In the genomic region with DNA sequence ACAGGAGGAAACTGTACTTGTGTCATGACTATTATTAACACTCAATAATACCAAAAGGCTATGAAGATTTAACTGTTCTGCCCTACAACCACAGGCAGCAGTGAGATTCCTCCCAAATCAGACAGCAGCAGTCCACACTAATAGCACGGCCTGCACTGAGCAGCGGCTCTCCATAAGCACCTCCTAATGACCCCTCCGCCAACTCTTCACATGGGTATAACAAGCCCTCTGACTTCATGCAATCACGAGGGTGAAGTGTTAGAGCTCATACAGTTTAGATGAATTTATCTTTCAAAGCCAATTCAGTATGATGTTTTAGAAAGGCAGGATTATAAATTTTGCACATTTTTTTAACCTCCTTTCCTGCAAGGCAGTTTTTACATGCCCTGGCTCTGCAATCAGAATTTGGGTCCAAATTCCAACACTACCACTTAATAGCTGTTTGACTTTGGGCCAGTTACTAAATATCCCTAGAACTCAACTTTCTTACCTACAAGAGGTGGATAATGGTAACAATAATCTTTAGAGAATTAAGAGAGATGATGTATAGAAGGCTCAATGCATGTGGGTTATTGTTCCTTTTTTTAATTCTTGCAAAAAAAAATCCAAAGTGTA, we compare ENCODE assay signal across 22 cellular contexts.
"Had no signal": no experiment of that assay in that cellular context is flagged by ENCODE, and none has a peak within 500 bp of the region (broad histone marks: within the 10 kb centered on the region; RNA-seq: fewer than 3 reads in every experiment).

No MANE protein-coding gene starts in this region.

- H3K4me1 Mint-ChIP-seq: T-cell had no signal

- H3K9me3 Mint-ChIP-seq: T-cell had no signal

- DNase-seq: IMR-90, Karpas-422, KG1, MG63, NCI-H1092, NCI-H1105 treated with DMSO at 0.1 percent for 48 hours, NCI-H1417 treated with DMSO at 0.1 percent for 48 hours, NCI-H146, NCI-H1694 treated with DMSO at 0.1 percent for 48 hours, NCI-H1930, NCI-H2081, NCI-H2107, NCI-H2171 treated with DMSO at 0.1 percent for 48 hours, NCI-H345, NCI-H446 treated with DMSO at 0.1 percent for 48 hours, NCI-H510A treated with DMSO at 0.1 percent for 48 hours, NCI-H526, RPMI8226, SHP77, SK-N-SH, SW 1271, T-cell had no signal

- H3K27ac Mint-ChIP-seq: T-cell had no signal

- H3K36me3 Mint-ChIP-seq: T-cell had no signal

- H3K4me3 Mint-ChIP-seq: T-cell had no signal
